ENCODE assay signal across 1 cellular context in the genomic region with DNA sequence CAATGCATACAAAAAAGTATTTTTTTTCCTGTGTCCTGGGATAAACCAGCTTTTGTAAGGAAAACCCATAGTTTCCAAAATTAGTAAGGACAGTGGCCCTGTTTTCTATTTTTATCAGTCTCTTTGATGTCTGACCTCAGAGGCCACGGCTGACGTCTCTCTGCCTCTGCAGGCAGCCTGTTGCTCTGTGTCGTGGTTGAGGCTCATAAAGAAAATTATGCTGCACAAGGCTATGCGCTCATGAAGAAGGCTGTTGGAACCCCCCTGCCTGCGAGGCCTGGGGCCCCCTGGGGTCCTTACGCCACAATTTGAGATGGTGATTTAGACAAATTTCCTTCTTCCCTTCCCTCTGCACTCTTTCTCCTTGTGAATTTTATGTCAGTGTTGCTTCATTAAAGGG.
TF ChIP-seq lines count a peak whose summit lies in the region.

No MANE protein-coding gene starts in this region.

TF ChIP-seq in GM12878, 131 proteins besides CTCF, POLR2A, EP300 and RAD21 (continued from another document):
- TF ChIP-seq, protein P1, sequence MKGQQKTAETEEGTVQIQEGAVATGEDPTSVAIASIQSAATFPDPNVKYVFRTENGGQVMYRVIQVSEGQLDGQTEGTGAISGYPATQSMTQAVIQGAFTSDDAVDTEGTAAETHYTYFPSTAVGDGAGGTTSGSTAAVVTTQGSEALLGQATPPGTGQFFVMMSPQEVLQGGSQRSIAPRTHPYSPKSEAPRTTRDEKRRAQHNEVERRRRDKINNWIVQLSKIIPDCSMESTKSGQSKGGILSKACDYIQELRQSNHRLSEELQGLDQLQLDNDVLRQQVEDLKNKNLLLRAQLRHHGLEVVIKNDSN (IDR thresholded peaks at IDR 0.05; ENCODE audit: borderline replicate concordance, extremely low read length, insufficient read depth, low read depth, low read length): no peak
- no peak for TF ChIP-seq ZNF24 (IDR thresholded peaks at IDR 0.05)
- 0 out of 2 replicates have a peak, but pooled peaks have one; percentile 35 for TF ChIP-seq CREM (IDR thresholded peaks at IDR 0.05; ENCODE audit: low read depth)
- TF ChIP-seq NR2F1 (conservative IDR thresholded peaks at IDR 0.05): peak; percentile 84
- TF ChIP-seq TCF7 (IDR thresholded peaks at IDR 0.05; ENCODE audit: borderline replicate concordance): 0 out of 2 replicates have a peak, but pooled peaks have one; percentile 40
